11 cellular contexts compared by ENCODE assay signal in the genomic region with DNA sequence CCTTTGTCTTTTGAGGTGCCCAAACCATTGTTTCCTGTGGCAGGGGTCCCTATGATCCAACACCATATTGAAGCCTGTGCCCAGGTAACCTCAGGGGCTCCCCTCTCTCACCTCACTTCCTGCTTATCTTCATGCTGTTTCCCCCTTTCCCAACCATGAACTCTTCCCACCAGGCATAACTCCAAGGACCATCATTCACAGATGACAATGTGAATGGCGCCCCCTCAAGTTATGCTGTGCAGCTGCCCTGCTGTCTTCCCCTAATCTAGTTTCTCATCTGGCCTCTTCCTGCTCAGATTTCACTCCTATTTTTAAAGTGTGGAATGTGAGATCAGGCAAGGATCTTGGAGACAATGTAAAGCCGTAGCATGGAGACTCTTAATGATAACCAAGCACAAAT. TPM values are rescaled to one million over a fixed set of nuclear protein-coding genes. Genes with fewer than 3 reads are reported as not detected.
A peak's percentile ranks its signal among the peaks of the same experiment; 100 is the strongest.
DNase-seq lines count a peak whose midpoint lies in the region; ATAC-seq and TF ChIP-seq lines count a peak whose summit lies in the region.
"Had no signal": no experiment of that assay in that cellular context is flagged by ENCODE, and none has a peak within 500 bp of the region (broad histone marks: within the 10 kb centered on the region; RNA-seq: fewer than 3 reads in every experiment).

No MANE protein-coding gene starts in this region.

- H3K9ac ChIP-seq in BLaER1 treated with 17β-estradiol and CSF1 and Interleukin-3, amounts not matched to agents 10 nM and 100 nM = 0 out of 22 replicates have a peak overlapping the region, but pooled peaks of 1 of the 11 experiments have one; percentile 95
- peak overlapping the region; percentile 99; the same call in 1 of the 2 replicates for H3K9ac ChIP-seq in GM23248

- peak overlapping the region; percentile 90 to 97 (median 94) for H3K4me2 ChIP-seq in BLaER1 treated with 17β-estradiol and CSF1 and Interleukin-3, amounts not matched to agents 10 nM and 100 nM
- peak overlapping the region; percentile 95 for H3K4me2 ChIP-seq in GM23248 (ENCODE audit: unreplicated experiment)

- H3K36me3 ChIP-seq in BLaER1 treated with 17β-estradiol and CSF1 and Interleukin-3, amounts not matched to agents 10 nM and 100 nM = peaks cover 0 to 39% (median 19%) of the 10 kb centered on the region in 11 experiments; a peak in 12 of 22 replicates
- H3K36me3 ChIP-seq in GM23248 (ENCODE audit: low read depth) = peaks cover 4% of the 10 kb centered on the region; the same call in 1 of the 2 replicates

- no peaks in the 10 kb centered on the region for H3K9me2 ChIP-seq in GM23248 (ENCODE audit: insufficient read depth)

- H3K27me3 ChIP-seq in BLaER1 treated with 17β-estradiol and CSF1 and Interleukin-3, amounts not matched to agents 10 nM and 100 nM = peaks cover 30 to 34% (median 33%) of the 10 kb centered on the region in 11 experiments
- no peaks in the 10 kb centered on the region for H3K27me3 ChIP-seq in GM23248 (replicated peaks; ENCODE audit: insufficient read depth)
- H3K27me3 ChIP-seq: SJSA1 had no signal

- H3K27me3 Mint-ChIP-seq in activated B cell treated with CpG ODN at 0.5 μM for 24 hours (peaks cover 18% of the 10 kb centered on the region), immature natural killer cell (ENCODE audit: low read depth in 3 of 3) (peaks cover 5 to 15% (median 8%) of the 10 kb centered on the region in 3 donors)

- H3F3A ChIP-seq in GM23248 (ENCODE audit: insufficient read depth) = no peaks in the 10 kb centered on the region

- H3K79me2 ChIP-seq in GM23248 (ENCODE audit: insufficient read depth) = peaks cover 26% of the 10 kb centered on the region

- H3K4me3 Mint-ChIP-seq in activated B cell treated with CpG ODN at 0.5 μM for 24 hours = peak overlapping the region; percentile 98
- peak overlapping the region; percentile 49 to 99 (median 94) for H3K4me3 Mint-ChIP-seq in immature natural killer cell

- in situ Hi-C loops in GM23248 (cut with MboI) = no loop called here

- H3K4me1 Mint-ChIP-seq in activated B cell treated with CpG ODN at 0.5 μM for 24 hours (peaks cover 34% of the 10 kb centered on the region), immature natural killer cell (peaks cover 27 to 36% of the 10 kb centered on the region in 2 donors)

- 75 to 82% methylated on average over 2 of the region's 2 CpGs for WGBS in GM23248 (ENCODE audit: low coverage in 1 of 2, low lambda C conversion rate in 2 of 2, missing lambda C conversion rate in 2 of 2), 2 experiments

- H2AFZ ChIP-seq in GM23248 = no peak overlapping the region

- no peaks in the 10 kb centered on the region for H3K9me3 Mint-ChIP-seq in activated B cell treated with CpG ODN at 0.5 μM for 24 hours
- peaks cover 0 to 2% (median 0%) of the 10 kb centered on the region in 6 donors for H3K9me3 Mint-ChIP-seq in immature natural killer cell
- H3K9me3 Mint-ChIP-seq: dendritic cell treated with granulocyte-macrophage colony-stimulating factor and Interleukin-4, amounts not matched to agents 40 ng/mL and 50 ng/mL, for 4 days had no signal

- H3K27ac Mint-ChIP-seq in activated B cell treated with CpG ODN at 0.5 μM for 24 hours = no peak overlapping the region
- peak overlapping the region in 5 of 6 donors; percentile 65 to 93 (median 76) for H3K27ac Mint-ChIP-seq in immature natural killer cell

- no peaks in the 10 kb centered on the region for H3K9me3 ChIP-seq in BLaER1 treated with 17β-estradiol and CSF1 and Interleukin-3, amounts not matched to agents 10 nM and 100 nM (replicated peaks in 1 of 11)
- no peaks in the 10 kb centered on the region for H3K9me3 ChIP-seq in GM23248 (ENCODE audit: low read depth)
- H3K9me3 ChIP-seq: mucosa of descending colon, SJSA1 had no signal

- peak overlapping the region in 1 of 10 experiments; percentile 77; a peak in 2 of 20 replicates for H3K4me3 ChIP-seq in BLaER1 treated with 17β-estradiol and CSF1 and Interleukin-3, amounts not matched to agents 10 nM and 100 nM
- peak overlapping the region; percentile 97 for H3K4me3 ChIP-seq in GM23248
- H3K4me3 ChIP-seq: mucosa of descending colon had no signal

- H3K27ac ChIP-seq in BLaER1 treated with 17β-estradiol and CSF1 and Interleukin-3, amounts not matched to agents 10 nM and 100 nM = no peak overlapping the region
- no peak overlapping the region for H3K27ac ChIP-seq in GM23248

- POLR2A ChIA-PET in activated B cell treated with CpG ODN at 0.5 μM for 24 hours (lab: Charles Lee) = interaction anchor here (0.6 to 2.1 kb wide), 3 partner anchors 9 to 185 kb away, joined by 3 to 7 read pairs (median 4); no protein-coding TSS in a partner anchor

- CTCF ChIA-PET in activated B cell treated with CpG ODN at 0.5 μM for 24 hours (lab: Charles Lee) = interaction anchor here (0.6 to 1.6 kb wide), 5 partner anchors 10 to 59 kb away, joined by 3 read pairs; a partner anchor contains a TSS

- no peak for ATAC-seq in activated B cell treated with CpG ODN at 0.5 μM for 24 hours (ENCODE audit: low read depth)
- ATAC-seq in HG02763 (IDR thresholded peaks at IDR 0.05; ENCODE audit: unreplicated experiment) = no peak
- no peak for ATAC-seq in GM18517 (IDR thresholded peaks at IDR 0.05; ENCODE audit: unreplicated experiment)
- ATAC-seq: mucosa of descending colon had no signal

- DNase-seq in GM23248 = peak; percentile 46
- DNase-seq in activated B cell treated with CpG ODN at 0.5 μM for 24 hours = no peak
- DNase-seq in immature natural killer cell = no peak
- DNase-seq in medulla oblongata (ENCODE audit: extremely low spot score) = no peak
- DNase-seq in HuH-7 (ENCODE audit: low spot score) = no peak
- DNase-seq: mucosa of descending colon had no signal

- peaks cover 18 to 43% (median 39%) of the 10 kb centered on the region in 10 experiments for H3K4me1 ChIP-seq in BLaER1 treated with 17β-estradiol and CSF1 and Interleukin-3, amounts not matched to agents 10 nM and 100 nM
- peaks cover 13% of the 10 kb centered on the region for H3K4me1 ChIP-seq in GM23248 (ENCODE audit: insufficient read depth)

- H4K20me1 ChIP-seq in BLaER1 treated with 17β-estradiol and CSF1 and Interleukin-3, amounts not matched to agents 10 nM and 100 nM = peaks cover 0 to 36% (median 0%) of the 10 kb centered on the region in 11 experiments; a peak in 5 of 22 replicates
- no peaks in the 10 kb centered on the region for H4K20me1 ChIP-seq in GM23248 (ENCODE audit: insufficient read depth)

- intact Hi-C loops in activated B cell treated with CpG ODN at 0.5 μM for 24 hours (cut with micrococcal nuclease) = no loop called here

- H3K36me3 Mint-ChIP-seq in activated B cell treated with CpG ODN at 0.5 μM for 24 hours (ENCODE audit: low read depth) = peaks cover 34% of the 10 kb centered on the region
- peaks cover 12 to 19% (median 14%) of the 10 kb centered on the region in 3 donors for H3K36me3 Mint-ChIP-seq in immature natural killer cell

- TF ChIP-seq CTCF in activated B cell treated with CpG ODN at 0.5 μM for 24 hours (IDR thresholded peaks at IDR 0.05) = no peak

RNA-seq across cellular contexts. Expression of a gene that starts 1.4 kb away (rescaled TPM):
- 60.6 and 72.2 TPM in 2 replicates for total RNA-seq in GM23248 (2014; rRNA removed; shearing (Covaris generic))
- polyA plus RNA-seq in GM23248 (2016; fragmentation: Nextera tagmentation; extraction: Ambion mirVana) (64.4 and 65.6 TPM in 2 replicates), immature natural killer cell (10 to 100 TPM; 21.4 to 40.9 (median 37.1) TPM)
- 32.9 and 33.0 TPM in 2 replicates for total RNA-seq in activated B cell treated with CpG ODN at 0.5 μM for 24 hours

RNA-seq across cellular contexts. Expression of a gene that starts 14.1 kb away (rescaled TPM):
- total RNA-seq in GM23248 (2014; rRNA removed; shearing (Covaris generic)) = 0.13 and 0.43 TPM in 2 replicates
- polyA plus RNA-seq in GM23248 (2016; fragmentation: Nextera tagmentation; extraction: Ambion mirVana) = not detected in 2 replicates
- total RNA-seq in activated B cell treated with CpG ODN at 0.5 μM for 24 hours = 0.15 TPM in 1 of 2 replicates, not detected in the other
- polyA plus RNA-seq in immature natural killer cell = not detected
- total RNA-seq: SJSA1 had no signal

RNA-seq across cellular contexts. Expression of a gene that starts 43.5 kb away (rescaled TPM):
- total RNA-seq in GM23248 (2014; rRNA removed; shearing (Covaris generic)) = 526 and 533 TPM in 2 replicates
- 174 and 179 TPM in 2 replicates for polyA plus RNA-seq in GM23248 (2016; fragmentation: Nextera tagmentation; extraction: Ambion mirVana)
- total RNA-seq in activated B cell treated with CpG ODN at 0.5 μM for 24 hours = 4.1 and 4.7 TPM in 2 replicates
- 10 to 100 TPM in 2 of 3 donors, 1 to 10 TPM in 1; 6.1 to 20.8 (median 18.6) TPM for polyA plus RNA-seq in immature natural killer cell

RNA-seq across cellular contexts. Expression of a gene that starts 43.7 kb away (rescaled TPM):
- total RNA-seq in GM23248 (2014; rRNA removed; shearing (Covaris generic)) = 5.8 and 6.2 TPM in 2 replicates
- polyA plus RNA-seq in GM23248 (2016; fragmentation: Nextera tagmentation; extraction: Ambion mirVana) (1.7 and 2.2 TPM in 2 replicates), immature natural killer cell (under 1 TPM in 1 of 3 donors, not detected in 2; 0.44 TPM)
- total RNA-seq in activated B cell treated with CpG ODN at 0.5 μM for 24 hours = 0.86 and 1.2 TPM in 2 replicates

Comparison
In these comparisons a context has a peak if more than half of its experiments do, and no peak if none do; other contexts are left out.
1. RNA of a gene that starts 43.5 kb away (total RNA-seq): 526 to 533 TPM in GM23248; 4.1 to 4.7 TPM in activated B cell treated with CpG ODN at 0.5 μM for 24 hours; every median in the first group is over 10 times any median in the second.